In genomic region chr16:57530104-57530522, GRCh38 we compare ENCODE assay signal across 8 cellular contexts. TPM values are rescaled to one million over a fixed set of nuclear protein-coding genes. Genes with fewer than 3 reads are reported as not detected.
DNase-seq lines count a peak whose midpoint lies in the region; ATAC-seq and TF ChIP-seq lines count a peak whose summit lies in the region.

No MANE protein-coding gene starts in this region.

- DNase-seq in T-helper 1 cell (peak; percentile 30 to 87 (median 45)), amniotic stem cell (lab: John Stamatoyannopoulos, UW) (peak; percentile 19), right lobe of liver (peak in 2 of 3 donors; percentile 31 to 45), NCI-H2196 treated with DMSO at 0.1 percent for 48 hours (lab: John Stamatoyannopoulos, UW; ENCODE audit: unreplicated experiment) (no peak), mammary epithelial cell (no peak)
- DNase-seq in stimulated activated CD8-positive, alpha-beta memory T cell treated with anti-CD3 and anti-CD28 coated beads, Interleukin-2, amount 100 ng/mL, for 48 hours (ENCODE audit: low read depth in 2 of 2), result peak; percentile 48 to 51

- ATAC-seq in GM18868 (IDR thresholded peaks at IDR 0.05; ENCODE audit: unreplicated experiment) (peak; percentile 80), HG03064 (IDR thresholded peaks at IDR 0.05; ENCODE audit: low read depth, unreplicated experiment) (peak; percentile 68), right lobe of liver (peak; percentile 37 to 59 (median 45))

- no peaks in the 10 kb centered on the region for H4K20me1 ChIP-seq in mammary epithelial cell (ENCODE audit: insufficient read depth, low read length)

- intact Hi-C loops in right lobe of liver (cut with DNase I) (no loop called here), mammary epithelial cell (cut with micrococcal nuclease) (no loop called here)

- H3K4me2 ChIP-seq in mammary epithelial cell (ENCODE audit: insufficient read depth, low read depth, low read length), result no peak overlapping the region

- no peak overlapping the region for H2AFZ ChIP-seq in mammary epithelial cell (ENCODE audit: low read depth, low read length)

- no peaks in the 10 kb centered on the region for H3K79me2 ChIP-seq in mammary epithelial cell (ENCODE audit: insufficient read depth, low read length)

- H3K4me1 ChIP-seq in right lobe of liver, result peaks cover 0 to 4% (median 0%) of the 10 kb centered on the region in 4 donors
- peaks cover 5% of the 10 kb centered on the region for H3K4me1 ChIP-seq in mammary epithelial cell (ENCODE audit: insufficient read depth, low read length)

- H3K9ac ChIP-seq in mammary epithelial cell (ENCODE audit: insufficient read depth, low read length), result no peak overlapping the region

- no peak for TF ChIP-seq POLR2A in right lobe of liver (IDR thresholded peaks at IDR 0.05)

- H3K4me3 ChIP-seq in right lobe of liver (no peak overlapping the region), mammary epithelial cell (replicated peaks in 1 of 3; ENCODE audit: insufficient read depth in 1 of 3, low read depth in 2 of 3, low read length in 3 of 3) (no peak overlapping the region)

- H3K27me3 ChIP-seq in right lobe of liver, result no peaks in the 10 kb centered on the region
- no peaks in the 10 kb centered on the region for H3K27me3 ChIP-seq in mammary epithelial cell (ENCODE audit: insufficient read depth, low read length)

- H3K27ac ChIP-seq in right lobe of liver (peak overlapping the region in 1 of 3 donors; percentile 13), mammary epithelial cell (ENCODE audit: insufficient read depth, low read depth, low read length) (no peak overlapping the region)

- CTCF ChIA-PET in mammary epithelial cell (lab: Charles Lee; ENCODE audit: low non-redundant PET), result no interaction called here

- TF ChIP-seq CTCF in right lobe of liver (IDR thresholded peaks at IDR 0.05) (no peak), mammary epithelial cell (conservative IDR thresholded peaks at IDR 0.05 in 1 of 2, IDR thresholded peaks at IDR 0.05 in 1 of 2; ENCODE audit: extremely low read depth in 1 of 2, insufficient read depth in 1 of 2, low read depth in 1 of 2, low read length in 2 of 2) (no peak)

- H3K36me3 ChIP-seq in right lobe of liver (no peaks in the 10 kb centered on the region), mammary epithelial cell (ENCODE audit: insufficient read depth, low read length) (no peaks in the 10 kb centered on the region)

- dilution Hi-C loops in mammary epithelial cell (cut with HindIII; ENCODE audit: low sequenced_read_pairs), result no loop called here

- WGBS in right lobe of liver (ENCODE audit: insufficient coverage, low coverage, low lambda C conversion rate, missing lambda C conversion rate), result 45% methylated on average over 6 of the region's 7 CpGs
- 73% methylated on average over 7 of the region's 7 CpGs for WGBS in mammary epithelial cell (ENCODE audit: low coverage, missing lambda C conversion rate)

- in situ Hi-C loops in mammary epithelial cell (cut with MboI; ENCODE audit: low sequenced_read_pairs in 2 of 2), result no loop called here

- BruUV-seq in mammary epithelial cell (replicated peaks; lab: Mats Ljungman, UMichigan), result no TSS peak

- H3K9me3 ChIP-seq in right lobe of liver, result no peaks in the 10 kb centered on the region
- H3K9me3 ChIP-seq in mammary epithelial cell (replicated peaks; ENCODE audit: insufficient read depth, low read length), result no peaks in the 10 kb centered on the region

RNA-seq across cellular contexts. Expression of gene CCDC102A, which starts 6.3 kb away (rescaled TPM):
- 1 to 10 TPM in 5 of 6 experiments, under 1 TPM in 1; 0.97 to 1.9 (median 1.2) TPM for total RNA-seq in right lobe of liver
- 1 to 10 TPM; 4.4 to 6.8 TPM for total RNA-seq in mammary epithelial cell
- polyA plus RNA-seq in mammary epithelial cell, result 4.2 TPM
- polyA minus RNA-seq in mammary epithelial cell, result 15.3 TPM

RNA-seq across cellular contexts. Expression of gene ADGRG5, which starts 12.3 kb away (rescaled TPM):
- total RNA-seq in right lobe of liver (under 1 TPM in 4 of 6 experiments, not detected in 2; 0.09 to 0.54 (median 0.18) TPM), mammary epithelial cell (not detected)
- polyA plus RNA-seq in mammary epithelial cell, result not detected
- not detected for polyA minus RNA-seq in mammary epithelial cell

RNA-seq across cellular contexts. Expression of gene DOK4, which starts 43.8 kb away (rescaled TPM):
- total RNA-seq in right lobe of liver (10 to 100 TPM; 20.0 to 62.1 (median 36.7) TPM), mammary epithelial cell (10 to 100 TPM; 14.8 to 20.0 TPM)
- 13.9 TPM for polyA plus RNA-seq in mammary epithelial cell
- 34.1 TPM for polyA minus RNA-seq in mammary epithelial cell

Comparison
In these comparisons a context has a peak if more than half of its experiments do, and no peak if none do; other contexts are left out.
1. DNase-seq: peak in T-helper 1 cell (5 of 5), amniotic stem cell (single experiment), right lobe of liver (2 of 3) and stimulated activated CD8-positive, alpha-beta memory T cell treated with anti-CD3 and anti-CD28 coated beads, Interleukin-2, amount 100 ng/mL, for 48 hours (2 of 2); none in NCI-H2196 treated with DMSO at 0.1 percent for 48 hours (single experiment) and mammary epithelial cell (single experiment).
2. Peak in every context shown above with its lines, with median percentiles within 50 percentile points of each other: ATAC-seq.